Comparison of ENCODE assay signal across 3 cellular contexts in the genomic region with DNA sequence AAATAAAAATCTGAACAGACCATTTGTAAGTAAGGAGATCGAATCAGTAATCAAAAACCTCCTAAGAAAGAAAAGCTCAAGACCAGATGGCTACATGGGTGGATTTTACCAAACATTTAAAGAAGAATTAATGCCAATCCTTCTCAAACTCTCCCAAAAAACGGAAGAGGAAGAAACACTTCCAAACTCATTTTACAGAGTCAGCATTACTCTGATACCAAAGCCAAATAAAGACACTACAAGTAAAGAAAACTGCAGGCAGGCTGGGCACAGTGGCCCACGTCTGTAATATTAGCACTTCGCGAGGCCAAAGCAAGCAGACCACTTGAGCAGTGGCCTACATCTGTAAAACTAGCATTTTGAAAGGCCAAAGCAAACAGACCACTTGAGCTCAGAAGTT.
A peak's percentile ranks its signal among the peaks of the same experiment; 100 is the strongest.
TF ChIP-seq lines count a peak whose summit lies in the region.

No MANE protein-coding gene starts in this region.

TF ChIP-seq in HepG2, 621 proteins besides CTCF, POLR2A, EP300 and RAD21:
- TF ChIP-seq MAFK (conservative IDR thresholded peaks at IDR 0.05 in 1 of 2, IDR thresholded peaks at IDR 0.05 in 1 of 2; ENCODE audit: low read length in 2 of 2) (peak in 1 of 2 experiments; percentile 50; a peak in 2 of 4 replicates), MAFF (IDR thresholded peaks at IDR 0.05; ENCODE audit: low read depth, low read length) (0 out of 2 replicates have a peak, but pooled peaks have one; percentile 13)
- TF ChIP-seq, protein P1, sequence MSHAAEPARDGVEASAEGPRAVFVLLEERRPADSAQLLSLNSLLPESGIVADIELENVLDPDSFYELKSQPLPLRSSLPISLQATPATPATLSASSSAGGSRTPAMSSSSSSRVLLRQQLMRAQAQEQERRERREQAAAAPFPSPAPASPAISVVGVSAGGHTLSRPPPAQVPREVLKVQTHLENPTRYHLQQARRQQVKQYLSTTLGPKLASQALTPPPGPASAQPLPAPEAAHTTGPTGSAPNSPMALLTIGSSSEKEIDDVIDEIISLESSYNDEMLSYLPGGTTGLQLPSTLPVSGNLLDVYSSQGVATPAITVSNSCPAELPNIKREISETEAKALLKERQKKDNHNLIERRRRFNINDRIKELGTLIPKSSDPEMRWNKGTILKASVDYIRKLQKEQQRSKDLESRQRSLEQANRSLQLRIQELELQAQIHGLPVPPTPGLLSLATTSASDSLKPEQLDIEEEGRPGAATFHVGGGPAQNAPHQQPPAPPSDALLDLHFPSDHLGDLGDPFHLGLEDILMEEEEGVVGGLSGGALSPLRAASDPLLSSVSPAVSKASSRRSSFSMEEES (CRISPR knock-in tag; IDR thresholded peaks at IDR 0.05), result no peak
TF ChIP-seq in HepG2: peak in this region for 2.

TF ChIP-seq in GM23338, 12 proteins besides CTCF, POLR2A, EP300 and RAD21 (continues in another document):
- TF ChIP-seq, protein P2, sequence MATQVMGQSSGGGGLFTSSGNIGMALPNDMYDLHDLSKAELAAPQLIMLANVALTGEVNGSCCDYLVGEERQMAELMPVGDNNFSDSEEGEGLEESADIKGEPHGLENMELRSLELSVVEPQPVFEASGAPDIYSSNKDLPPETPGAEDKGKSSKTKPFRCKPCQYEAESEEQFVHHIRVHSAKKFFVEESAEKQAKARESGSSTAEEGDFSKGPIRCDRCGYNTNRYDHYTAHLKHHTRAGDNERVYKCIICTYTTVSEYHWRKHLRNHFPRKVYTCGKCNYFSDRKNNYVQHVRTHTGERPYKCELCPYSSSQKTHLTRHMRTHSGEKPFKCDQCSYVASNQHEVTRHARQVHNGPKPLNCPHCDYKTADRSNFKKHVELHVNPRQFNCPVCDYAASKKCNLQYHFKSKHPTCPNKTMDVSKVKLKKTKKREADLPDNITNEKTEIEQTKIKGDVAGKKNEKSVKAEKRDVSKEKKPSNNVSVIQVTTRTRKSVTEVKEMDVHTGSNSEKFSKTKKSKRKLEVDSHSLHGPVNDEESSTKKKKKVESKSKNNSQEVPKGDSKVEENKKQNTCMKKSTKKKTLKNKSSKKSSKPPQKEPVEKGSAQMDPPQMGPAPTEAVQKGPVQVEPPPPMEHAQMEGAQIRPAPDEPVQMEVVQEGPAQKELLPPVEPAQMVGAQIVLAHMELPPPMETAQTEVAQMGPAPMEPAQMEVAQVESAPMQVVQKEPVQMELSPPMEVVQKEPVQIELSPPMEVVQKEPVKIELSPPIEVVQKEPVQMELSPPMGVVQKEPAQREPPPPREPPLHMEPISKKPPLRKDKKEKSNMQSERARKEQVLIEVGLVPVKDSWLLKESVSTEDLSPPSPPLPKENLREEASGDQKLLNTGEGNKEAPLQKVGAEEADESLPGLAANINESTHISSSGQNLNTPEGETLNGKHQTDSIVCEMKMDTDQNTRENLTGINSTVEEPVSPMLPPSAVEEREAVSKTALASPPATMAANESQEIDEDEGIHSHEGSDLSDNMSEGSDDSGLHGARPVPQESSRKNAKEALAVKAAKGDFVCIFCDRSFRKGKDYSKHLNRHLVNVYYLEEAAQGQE (IDR thresholded peaks at IDR 0.05; ENCODE audit: unreplicated experiment), result no peak
- TF ChIP-seq JUNB (IDR thresholded peaks at IDR 0.05; ENCODE audit: unreplicated experiment) (no peak), NANOG (IDR thresholded peaks at IDR 0.05; ENCODE audit: borderline replicate concordance) (no peak), ZNF331 (CRISPR knock-in tag; IDR thresholded peaks at IDR 0.05; ENCODE audit: low read depth) (no peak), STAT1 (IDR thresholded peaks at IDR 0.05; ENCODE audit: unreplicated experiment) (no peak), CREB1 (CRISPR knock-in tag; IDR thresholded peaks at IDR 0.05; ENCODE audit: low read depth) (no peak), ZNF114 (CRISPR knock-in tag; IDR thresholded peaks at IDR 0.05) (no peak)
- TF ChIP-seq, protein P3, sequence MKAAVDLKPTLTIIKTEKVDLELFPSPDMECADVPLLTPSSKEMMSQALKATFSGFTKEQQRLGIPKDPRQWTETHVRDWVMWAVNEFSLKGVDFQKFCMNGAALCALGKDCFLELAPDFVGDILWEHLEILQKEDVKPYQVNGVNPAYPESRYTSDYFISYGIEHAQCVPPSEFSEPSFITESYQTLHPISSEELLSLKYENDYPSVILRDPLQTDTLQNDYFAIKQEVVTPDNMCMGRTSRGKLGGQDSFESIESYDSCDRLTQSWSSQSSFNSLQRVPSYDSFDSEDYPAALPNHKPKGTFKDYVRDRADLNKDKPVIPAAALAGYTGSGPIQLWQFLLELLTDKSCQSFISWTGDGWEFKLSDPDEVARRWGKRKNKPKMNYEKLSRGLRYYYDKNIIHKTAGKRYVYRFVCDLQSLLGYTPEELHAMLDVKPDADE (IDR thresholded peaks at IDR 0.05), result no peak

TF ChIP-seq in K562, 482 proteins besides CTCF, POLR2A, EP300 and RAD21 (continued from another document):
- no peak for TF ChIP-seq ETV5 (CRISPR knock-in tag; IDR thresholded peaks at IDR 0.05; ENCODE audit: low read depth)
- TF ChIP-seq ZNF316 (IDR thresholded peaks at IDR 0.05), result 0 out of 2 replicates have a peak, but pooled peaks have one; percentile 7
